In the genomic region with DNA sequence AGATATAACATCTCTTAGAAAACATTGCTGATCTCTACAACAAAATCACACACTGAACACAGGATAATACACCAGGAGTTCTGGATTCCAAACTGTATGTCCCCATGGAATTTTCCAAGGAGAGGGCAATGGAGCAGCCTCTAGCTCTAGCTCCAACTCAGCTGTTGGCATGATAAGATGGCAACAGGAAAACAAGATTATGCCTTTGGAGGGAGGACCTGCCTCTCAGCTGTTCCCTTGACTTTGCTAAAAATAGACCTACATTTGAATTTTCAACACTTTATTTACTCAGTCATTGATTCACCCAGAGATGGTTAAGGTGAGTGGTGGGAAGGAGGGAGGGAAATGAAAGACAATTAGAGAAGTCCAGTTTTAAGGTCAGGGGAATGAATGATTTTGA, we compare ENCODE assay signal across 28 cellular contexts.
DNase-seq lines count a peak whose midpoint lies in the region; ATAC-seq and TF ChIP-seq lines count a peak whose summit lies in the region.
"Had no signal": no experiment of that assay in that cellular context is flagged by ENCODE, and none has a peak within 500 bp of the region (broad histone marks: within the 10 kb centered on the region; RNA-seq: fewer than 3 reads in every experiment).

No MANE protein-coding gene starts in this region.

- H3K23ac ChIP-seq in IMR-90 (ENCODE audit: low read depth, low read length): no peak overlapping the region

- no peak for ATAC-seq in IMR-90 (ENCODE audit: low read depth)
- ATAC-seq: GM23338, HCT116, HepG2, K562, PC-3 had no signal

- H3K27me3 Mint-ChIP-seq in nephron (ENCODE audit: low read depth): no peaks in the 10 kb centered on the region

- H4K20me1 ChIP-seq in IMR-90 (ENCODE audit: insufficient read depth, low read length): no peaks in the 10 kb centered on the region
- H4K20me1 ChIP-seq in hepatocyte (ENCODE audit: insufficient read depth, poor library complexity, severe bottlenecking): no peaks in the 10 kb centered on the region

- H2BK20ac ChIP-seq in IMR-90 (ENCODE audit: low read depth, low read length): 0 out of 2 replicates have a peak overlapping the region, but pooled peaks have one; percentile 49

- H4K8ac ChIP-seq in IMR-90 (ENCODE audit: low read depth in 2 of 2, low read length in 2 of 2): no peak overlapping the region

- H3K27ac ChIP-seq in IMR-90 (ENCODE audit: insufficient read depth, low read length) (no peak overlapping the region), hepatocyte (no peak overlapping the region)

- no peaks in the 10 kb centered on the region for H3K36me3 Mint-ChIP-seq in nephron (ENCODE audit: low read depth)
- H3K36me3 Mint-ChIP-seq: CD14-positive monocyte had no signal

- H3K56ac ChIP-seq in IMR-90 (ENCODE audit: extremely low read depth, insufficient read depth, low read length): no peak overlapping the region

- no peak overlapping the region for H4K91ac ChIP-seq in IMR-90 (ENCODE audit: insufficient read depth, low read depth, low read length)

- H3K4ac ChIP-seq in IMR-90 (ENCODE audit: low read depth, low read length): no peak overlapping the region

- DNase-seq in NCI-H82 (lab: John Stamatoyannopoulos, UW): peak; percentile 37
- no peak for DNase-seq in NCI-H82 treated with DMSO at 0.1 percent for 48 hours (lab: John Stamatoyannopoulos, UW; ENCODE audit: unreplicated experiment)
- no peak for DNase-seq in IMR-90
- no peak for DNase-seq in hepatocyte (ENCODE audit: low spot score)
- DNase-seq in SIG-M5 (lab: John Stamatoyannopoulos, UW): no peak
- DNase-seq in activated CD4-positive, alpha-beta T cell treated with anti-CD3 and anti-CD28 coated beads for 48 hours: no peak
- DNase-seq in activated CD4-positive, alpha-beta T cell treated with anti-CD3 and anti-CD28 coated beads, Interleukin-2, amount 50 U/mL, for 1 hour: no peak
- DNase-seq: 8988T; ACHN; BE2C; CD8-positive, alpha-beta memory T cell; DMS 273 treated with DMSO at 0.1 percent for 48 hours; DMS79; EL; GDM1; Kasumi-1; NCI-H2081; NCI-H2227 treated with DMSO at 0.1 percent for 48 hours; NCI-H510A; NCI-H748 treated with DMSO at 0.1 percent for 48 hours; NK-92 treated with Interleukin-12 subunit alpha and Interleukin-12 subunit beta, amount 100 ng/mL, for 24 hours; PC-3 had no signal

- no peak for TF ChIP-seq CTCF in IMR-90 (conservative IDR thresholded peaks at IDR 0.05; ENCODE audit: low read depth, low read length)
- TF ChIP-seq CTCF in hepatocyte (IDR thresholded peaks at IDR 0.05; ENCODE audit: poor library complexity): no peak
- TF ChIP-seq CTCF in nephron (IDR thresholded peaks at IDR 0.05; ENCODE audit: unreplicated experiment in 3 of 3): no peak

- H3K9me2 ChIP-seq in hepatocyte (replicated peaks; ENCODE audit: insufficient read depth): no peaks in the 10 kb centered on the region

- no peak overlapping the region for H4K5ac ChIP-seq in IMR-90 (ENCODE audit: low read depth, low read length)

- no peak overlapping the region for H3K4me3 ChIP-seq in IMR-90 (ENCODE audit: insufficient read depth, low read depth, low read length)
- no peak overlapping the region for H3K4me3 ChIP-seq in hepatocyte
- H3K4me3 ChIP-seq: GM23338, K562 had no signal

- no peaks in the 10 kb centered on the region for H3K79me1 ChIP-seq in IMR-90 (ENCODE audit: low read depth in 1 of 2, low read length in 2 of 2)

- no peak overlapping the region for H2BK5ac ChIP-seq in IMR-90 (ENCODE audit: low read depth, low read length, poor library complexity, severe bottlenecking)

- H3K9ac ChIP-seq in IMR-90 (ENCODE audit: low read depth, low read length): no peak overlapping the region

- no peak overlapping the region for H3K18ac ChIP-seq in IMR-90 (ENCODE audit: low read depth, low read length)

- H3K9me1 ChIP-seq in IMR-90 (ENCODE audit: insufficient read depth, low read length): 0 out of 2 replicates have a peak, but pooled peaks cover 4% of the 10 kb centered on the region

- TF ChIP-seq POLR2A in IMR-90 (IDR thresholded peaks at IDR 0.05; ENCODE audit: low read depth, low read length): no peak

- no peaks in the 10 kb centered on the region for H3K9me3 Mint-ChIP-seq in nephron
- H3K9me3 Mint-ChIP-seq: CD8-positive, alpha-beta memory T cell; GM23338 had no signal

- H3K36me3 ChIP-seq in IMR-90 (ENCODE audit: control insufficient read depth, insufficient read depth, low read length) (no peaks in the 10 kb centered on the region), hepatocyte (replicated peaks; ENCODE audit: insufficient read depth, low read depth) (no peaks in the 10 kb centered on the region)
- H3K36me3 ChIP-seq: BE2C had no signal

- no peak overlapping the region for H3K4me2 ChIP-seq in IMR-90 (ENCODE audit: low read depth, low read length)
- no peak overlapping the region for H3K4me2 ChIP-seq in hepatocyte
- H3K4me2 ChIP-seq: GM23338 had no signal

- 0 out of 2 replicates have a peak overlapping the region, but pooled peaks have one; percentile 10 for H2AK5ac ChIP-seq in IMR-90 (ENCODE audit: low read depth, low read length)

- H2BK120ac ChIP-seq in IMR-90 (ENCODE audit: low read depth, low read length): peak overlapping the region; percentile 40; the same call in 1 of the 2 replicates

- H3K14ac ChIP-seq in IMR-90 (replicated peaks; ENCODE audit: low read depth, low read length): peak overlapping the region; percentile 81; the same call in 1 of the 2 replicates

- CTCF ChIA-PET in IMR-90 (lab: Yijun Ruan, JAX): no interaction called here

- peaks cover 15% of the 10 kb centered on the region for H3K4me1 ChIP-seq in IMR-90 (ENCODE audit: control insufficient read depth, insufficient read depth, low read length)
- peaks cover 20% of the 10 kb centered on the region for H3K4me1 ChIP-seq in hepatocyte (ENCODE audit: insufficient read depth)
- H3K4me1 ChIP-seq: BE2C had no signal

- H3K27ac Mint-ChIP-seq in nephron: peak overlapping the region in 2 of 3 experiments; percentile 21 to 56
- H3K27ac Mint-ChIP-seq: CD14-positive monocyte; CD8-positive, alpha-beta memory T cell; GM23338 had no signal

- no peaks in the 10 kb centered on the region for H3K9me3 ChIP-seq in IMR-90 (ENCODE audit: control insufficient read depth, insufficient read depth, low read length)
- no peaks in the 10 kb centered on the region for H3K9me3 ChIP-seq in hepatocyte (ENCODE audit: low read depth)
- H3K9me3 ChIP-seq: BE2C had no signal

- TF ChIP-seq RAD21 in IMR-90 (IDR thresholded peaks at IDR 0.05; ENCODE audit: low read length): no peak

- intact Hi-C loops in IMR-90 (cut with micrococcal nuclease): no loop called here

- H2AFZ ChIP-seq in IMR-90 (replicated peaks; ENCODE audit: low read length, poor library complexity) (no peak overlapping the region), hepatocyte (peak overlapping the region; percentile 4)
- H2AFZ ChIP-seq: GM23338 had no signal

- H2AK9ac ChIP-seq in IMR-90 (replicated peaks; ENCODE audit: low read depth, low read length, poor library complexity): no peak overlapping the region

- POLR2A ChIA-PET in IMR-90 (lab: Charles Lee; ENCODE audit: unreplicated experiment): no interaction called here

- in situ Hi-C loops in IMR-90 (cut with MboI; ENCODE audit: low sequenced_read_pairs): no loop called here

- peak overlapping the region; percentile 15; the same call in 1 of the 3 replicates for H2BK15ac ChIP-seq in IMR-90 (ENCODE audit: low read depth, low read length)

- dilution Hi-C loops in IMR-90 (cut with HindIII; ENCODE audit: low sequenced_read_pairs, unreplicated experiment): no loop called here

- no peaks in the 10 kb centered on the region for H3K79me2 ChIP-seq in hepatocyte

- H3K27me3 ChIP-seq in IMR-90 (ENCODE audit: control insufficient read depth, insufficient read depth, low read length) (no peaks in the 10 kb centered on the region), hepatocyte (no peaks in the 10 kb centered on the region)
- H3K27me3 ChIP-seq: BE2C had no signal

- peaks cover 18% of the 10 kb centered on the region for H3K4me1 Mint-ChIP-seq in nephron
- H3K4me1 Mint-ChIP-seq: CD8-positive, alpha-beta memory T cell had no signal

- no TSS peak for BruUV-seq in IMR-90 (replicated peaks; lab: Mats Ljungman, UMichigan)

- H3K4me3 Mint-ChIP-seq in nephron: no peak overlapping the region
- H3K4me3 Mint-ChIP-seq: CD14-positive monocyte; CD8-positive, alpha-beta memory T cell; GM23338 had no signal

TF ChIP-seq in IMR-90, 13 proteins besides CTCF, POLR2A, EP300 and RAD21:
- TF ChIP-seq, protein P1, sequence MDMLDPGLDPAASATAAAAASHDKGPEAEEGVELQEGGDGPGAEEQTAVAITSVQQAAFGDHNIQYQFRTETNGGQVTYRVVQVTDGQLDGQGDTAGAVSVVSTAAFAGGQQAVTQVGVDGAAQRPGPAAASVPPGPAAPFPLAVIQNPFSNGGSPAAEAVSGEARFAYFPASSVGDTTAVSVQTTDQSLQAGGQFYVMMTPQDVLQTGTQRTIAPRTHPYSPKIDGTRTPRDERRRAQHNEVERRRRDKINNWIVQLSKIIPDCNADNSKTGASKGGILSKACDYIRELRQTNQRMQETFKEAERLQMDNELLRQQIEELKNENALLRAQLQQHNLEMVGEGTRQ (IDR thresholded peaks at IDR 0.05; ENCODE audit: low read depth, low read length): no peak
- TF ChIP-seq ELK1 (IDR thresholded peaks at IDR 0.05; ENCODE audit: borderline replicate concordance, low read depth, low read length) (no peak), RCOR1 (IDR thresholded peaks at IDR 0.05; ENCODE audit: insufficient replicate concordance, low read length) (no peak), SMC3 (IDR thresholded peaks at IDR 0.05; ENCODE audit: low read depth, low read length) (no peak), MAFK (IDR thresholded peaks at IDR 0.05; ENCODE audit: low read depth, low read length) (no peak), RFX5 (IDR thresholded peaks at IDR 0.05; ENCODE audit: low read depth, low read length) (no peak), FOS (IDR thresholded peaks at IDR 0.05; ENCODE audit: low read depth, low read length) (no peak), CEBPB (IDR thresholded peaks at IDR 0.05; ENCODE audit: low read depth, low read length) (no peak), BHLHE40 (IDR thresholded peaks at IDR 0.05; ENCODE audit: low read depth, low read length) (no peak)
